ENCODE assay signal across 12 cellular contexts in the genomic region with DNA sequence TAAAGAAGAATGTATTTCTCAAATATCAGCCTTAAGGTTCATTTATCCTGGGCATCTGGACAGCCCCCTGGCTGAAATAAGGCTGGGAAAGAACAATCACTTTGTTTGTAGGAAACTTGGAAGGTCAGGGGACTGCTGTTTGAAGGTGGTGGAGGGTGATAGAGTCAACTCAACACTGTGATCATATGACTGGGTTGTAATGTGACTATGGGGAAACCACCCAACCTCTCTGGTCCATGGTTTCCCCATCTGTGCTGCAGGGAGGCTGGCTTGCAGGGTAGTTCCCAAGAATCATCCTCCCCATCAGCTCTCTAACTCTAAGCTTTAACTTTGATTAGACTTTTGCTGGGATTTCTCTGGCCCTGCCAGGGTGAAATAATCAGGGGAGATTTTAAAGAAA. TPM values are rescaled to one million over a fixed set of nuclear protein-coding genes. Genes with fewer than 3 reads are reported as not detected.
DNase-seq lines count a peak whose midpoint lies in the region; ATAC-seq and TF ChIP-seq lines count a peak whose summit lies in the region.
"Had no signal": no experiment of that assay in that cellular context is flagged by ENCODE, and none has a peak within 500 bp of the region (broad histone marks: within the 10 kb centered on the region; RNA-seq: fewer than 3 reads in every experiment).

No MANE protein-coding gene starts in this region.

- DNase-seq in PC-3 (no peak), osteocyte (ENCODE audit: extremely low spot score, unreplicated experiment) (no peak), upper lobe of left lung (no peak), GM19238 (ENCODE audit: insufficient read length, low spot score) (no peak)
- DNase-seq: activated B cell treated with CpG ODN at 0.5 μM for 24 hours; activated CD8-positive, alpha-beta memory T cell treated with anti-CD3 and anti-CD28 coated beads, Interleukin-2, amount 50 U/mL, for 48 hours; NCI-H1092 treated with DMSO at 0.1 percent for 48 hours had no signal

- CTCF ChIA-PET in PC-3 (lab: Charles Lee), result interaction anchor here (0.6 to 1.8 kb wide), 2 partner anchors 10 to 378 kb away, joined by 4 to 8 read pairs; partner anchors contain the start of gene INSYN2B

- H3K9me3 ChIP-seq in PC-3 (ENCODE audit: low read length) (no peaks in the 10 kb centered on the region), upper lobe of left lung (no peaks in the 10 kb centered on the region)

- H3K27me3 Mint-ChIP-seq in osteocyte (ENCODE audit: unreplicated experiment), result no peaks in the 10 kb centered on the region
- H3K27me3 Mint-ChIP-seq: activated B cell treated with CpG ODN at 0.5 μM for 24 hours had no signal

- no peaks in the 10 kb centered on the region for H3K9me2 ChIP-seq in PC-3 (replicated peaks; ENCODE audit: low read length)

- no peak for TF ChIP-seq EP300 in upper lobe of left lung (IDR thresholded peaks at IDR 0.05)

- no peaks in the 10 kb centered on the region for H4K20me1 ChIP-seq in PC-3 (ENCODE audit: low read length)

- peaks cover 3% of the 10 kb centered on the region for H3F3A ChIP-seq in PC-3 (ENCODE audit: low read length, unreplicated experiment)

- H3K27ac Mint-ChIP-seq in osteocyte (ENCODE audit: unreplicated experiment), result peak overlapping the region; percentile 85
- H3K27ac Mint-ChIP-seq: activated B cell treated with CpG ODN at 0.5 μM for 24 hours had no signal

- intact Hi-C loops in PC-3 (cut with micrococcal nuclease), result loop anchor here (2.0 kb wide), 1 partner anchor 24 kb away; no protein-coding TSS in a partner anchor

- no peaks in the 10 kb centered on the region for H3K36me3 Mint-ChIP-seq in osteocyte (ENCODE audit: unreplicated experiment)

- POLR2A ChIA-PET in PC-3 (lab: Charles Lee; ENCODE audit: unreplicated experiment), result interaction anchor here (0.6 kb wide), 1 partner anchor 23 kb away, joined by 6 read pairs; no protein-coding TSS in a partner anchor

- H3K9ac ChIP-seq in PC-3 (ENCODE audit: low read length), result peak overlapping the region; percentile 43

- ATAC-seq in GM19023 (IDR thresholded peaks at IDR 0.05; ENCODE audit: unreplicated experiment) (peak; percentile 58), HG02571 (IDR thresholded peaks at IDR 0.05; ENCODE audit: unreplicated experiment) (peak; percentile 85), PC-3 (no peak; the same call in 1 of the 2 replicates), GM21360 (IDR thresholded peaks at IDR 0.05; ENCODE audit: unreplicated experiment) (no peak), upper lobe of left lung (ENCODE audit: low FRiP score in 2 of 2) (no peak)
- ATAC-seq: HepG2 had no signal

- peaks cover 7% of the 10 kb centered on the region; the same call in 1 of the 2 replicates for H3K79me2 ChIP-seq in PC-3 (ENCODE audit: low read length)

- no peaks in the 10 kb centered on the region for H3K36me3 ChIP-seq in PC-3 (ENCODE audit: low read depth, low read length)
- H3K36me3 ChIP-seq in upper lobe of left lung, result no peaks in the 10 kb centered on the region

- H3K4me1 ChIP-seq in PC-3 (ENCODE audit: insufficient read depth, low read length) (peaks cover 29% of the 10 kb centered on the region), upper lobe of left lung (peaks cover 0 to 11% (median 4%) of the 10 kb centered on the region in 4 donors)

- H3K27me3 ChIP-seq in PC-3 (ENCODE audit: low read length), result no peaks in the 10 kb centered on the region
- no peaks in the 10 kb centered on the region for H3K27me3 ChIP-seq in upper lobe of left lung

- H3K4me3 ChIP-seq in PC-3 (ENCODE audit: low read length) (no peak overlapping the region), upper lobe of left lung (no peak overlapping the region)

- H3K4me3 Mint-ChIP-seq in osteocyte (ENCODE audit: unreplicated experiment), result no peak overlapping the region
- H3K4me3 Mint-ChIP-seq: activated B cell treated with CpG ODN at 0.5 μM for 24 hours had no signal

- peaks cover 19% of the 10 kb centered on the region for H3K4me1 Mint-ChIP-seq in osteocyte (ENCODE audit: unreplicated experiment)
- H3K4me1 Mint-ChIP-seq: activated B cell treated with CpG ODN at 0.5 μM for 24 hours had no signal

- H2AFZ ChIP-seq in PC-3 (ENCODE audit: low read length), result no peak overlapping the region

- TF ChIP-seq POLR2A in upper lobe of left lung (IDR thresholded peaks at IDR 0.05), result no peak

- BruUV-seq in PC-3 (replicated peaks; lab: Mats Ljungman, UMichigan), result no TSS peak

- H3K9me3 Mint-ChIP-seq in osteocyte (ENCODE audit: unreplicated experiment), result no peaks in the 10 kb centered on the region
- H3K9me3 Mint-ChIP-seq: activated B cell treated with CpG ODN at 0.5 μM for 24 hours had no signal

- H3K4me2 ChIP-seq in PC-3 (ENCODE audit: low read length), result peak overlapping the region; percentile 47

- peak overlapping the region; percentile 83 for H3K27ac ChIP-seq in PC-3 (ENCODE audit: low read length)
- H3K27ac ChIP-seq in upper lobe of left lung, result no peak overlapping the region

- TF ChIP-seq CTCF in PC-3 (conservative IDR thresholded peaks at IDR 0.05; ENCODE audit: low read depth, low read length), result no peak
- TF ChIP-seq CTCF in osteocyte (IDR thresholded peaks at IDR 0.05), result no peak
- no peak for TF ChIP-seq CTCF in upper lobe of left lung (IDR thresholded peaks at IDR 0.05)

RNA-seq across cellular contexts. Expression of gene INSYN2B, which starts 10.0 kb away (rescaled TPM):
- total RNA-seq in PC-3 (2014; rRNA removed) (1.1 and 1.5 TPM in 2 replicates), osteocyte (2.7 and 3.1 TPM in 2 replicates), upper lobe of left lung (under 1 TPM in 2 of 6 donors, not detected in 4; 0.06 to 0.10 TPM)
- total RNA-seq: activated B cell treated with CpG ODN at 0.5 μM for 24 hours, HepG2, skeletal muscle tissue had no signal

Comparison
In these comparisons a context has a peak if more than half of its experiments do, and no peak if none do; other contexts are left out.
1. ATAC-seq: peak in GM19023 (single experiment) and HG02571 (single experiment); none in PC-3 (single experiment), GM21360 (single experiment) and upper lobe of left lung (0 of 2).